Comparison of ENCODE assay signal across 7 cellular contexts in the genomic region with DNA sequence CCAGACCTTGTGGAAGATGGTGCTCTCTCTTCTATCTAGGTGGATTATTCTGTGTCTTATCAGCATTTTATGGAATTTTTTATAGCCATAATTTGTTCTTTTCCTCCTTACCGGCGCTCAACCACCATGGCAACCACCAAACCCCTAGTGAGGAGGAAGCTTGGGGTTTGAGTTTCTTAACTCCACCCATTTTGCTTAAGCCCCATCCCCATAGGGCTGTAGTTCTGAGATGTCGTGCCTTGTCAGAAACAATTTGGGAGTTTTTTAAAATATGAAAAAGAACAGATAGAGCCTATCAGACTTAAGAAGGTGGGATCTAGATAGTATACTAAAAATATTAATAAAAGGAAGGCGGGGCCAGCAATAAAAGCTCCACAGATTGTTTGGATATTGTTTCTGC. TPM values are rescaled to one million over a fixed set of nuclear protein-coding genes. Genes with fewer than 3 reads are reported as not detected.
DNase-seq lines count a peak whose midpoint lies in the region; ATAC-seq and TF ChIP-seq lines count a peak whose summit lies in the region.
"Had no signal": no experiment of that assay in that cellular context is flagged by ENCODE, and none has a peak within 500 bp of the region (broad histone marks: within the 10 kb centered on the region; RNA-seq: fewer than 3 reads in every experiment).

No MANE protein-coding gene starts in this region.

- peaks cover 5% of the 10 kb centered on the region for H3K36me3 Mint-ChIP-seq in glutamatergic neuron (ENCODE audit: unreplicated experiment)

- H3K4me1 ChIP-seq in HAP-1 (peaks cover 7% of the 10 kb centered on the region), transverse colon (peaks cover 36 to 52% (median 40%) of the 10 kb centered on the region in 4 donors)

- no peak for TF ChIP-seq POLR2A in transverse colon (IDR thresholded peaks at IDR 0.05)

- peak overlapping the region; percentile 99 for H3K4me3 Mint-ChIP-seq in glutamatergic neuron (ENCODE audit: unreplicated experiment)

- WGBS in transverse colon (ENCODE audit: low coverage in 1 of 2), 2 donors = 0 to 1% methylated on average over 3 to 4 of the region's 4 CpGs

- H3K9me3 Mint-ChIP-seq in glutamatergic neuron (ENCODE audit: unreplicated experiment) = peaks cover 37% of the 10 kb centered on the region

- H3K4me3 ChIP-seq in HAP-1 (peak overlapping the region; percentile 89), transverse colon (peak overlapping the region; percentile 47 to 86 (median 71))

- H3K9me3 ChIP-seq in HAP-1 (no peaks in the 10 kb centered on the region), transverse colon (no peaks in the 10 kb centered on the region)

- peaks cover 8% of the 10 kb centered on the region for H3K4me1 Mint-ChIP-seq in glutamatergic neuron (ENCODE audit: low read depth, unreplicated experiment)

- H3K36me3 ChIP-seq in HAP-1 (replicated peaks) (peaks cover 85% of the 10 kb centered on the region), transverse colon (peaks cover 0 to 43% (median 20%) of the 10 kb centered on the region in 4 donors)

- peaks cover 29% of the 10 kb centered on the region for H3K27me3 Mint-ChIP-seq in glutamatergic neuron (ENCODE audit: unreplicated experiment)

- in situ Hi-C loops in HAP-1 (cut with MboI; ENCODE audit: low sequenced_read_pairs) (loop anchor here (5.0 kb wide), 1 partner anchor 82 kb away; no protein-coding TSS in a partner anchor), transverse colon (cut with MboI; ENCODE audit: low pct_ligation_motif_present in 1 of 4, low pct_unique_long_range_greater_than_20kb in 1 of 4, low sequenced_read_pairs in 3 of 4) (loop anchor here in 2 of 4 donors (10.0 to 25.0 kb wide), 2 partner anchors 89 to 438 kb away; a partner anchor contains a TSS)

- TF ChIP-seq EP300 in transverse colon (IDR thresholded peaks at IDR 0.05; ENCODE audit: low read depth) = no peak

- peak overlapping the region; percentile 98 to 100 (median 99) for H3K27ac ChIP-seq in transverse colon

- DNase-seq in HAP-1 (ENCODE audit: low spot score in 2 of 2) (peak; percentile 47 to 55), SKM-1 treated with dmso at 0.1 percent for 144 hours (lab: John Stamatoyannopoulos, UW; ENCODE audit: unreplicated experiment) (peak; percentile 49), glutamatergic neuron (no peak), transverse colon (no peak), UCSD-AML1 (lab: John Stamatoyannopoulos, UW; ENCODE audit: unreplicated experiment) (no peak)

- peak overlapping the region; percentile 100 for H3K27ac Mint-ChIP-seq in glutamatergic neuron (ENCODE audit: unreplicated experiment)

- H3K27me3 ChIP-seq in HAP-1 (ENCODE audit: low read depth) = no peaks in the 10 kb centered on the region
- H3K27me3 ChIP-seq in transverse colon = no peaks in the 10 kb centered on the region

- ATAC-seq in GM19395 (IDR thresholded peaks at IDR 0.05; ENCODE audit: unreplicated experiment) = no peak

- intact Hi-C loops in transverse colon (cut with DNase I; ENCODE audit: low total_unique reads) = no loop called here

- TF ChIP-seq CTCF in glutamatergic neuron (IDR thresholded peaks at IDR 0.05; ENCODE audit: partially characterized antibody, unreplicated experiment) = no peak
- no peak for TF ChIP-seq CTCF in transverse colon (IDR thresholded peaks at IDR 0.05)

RNA-seq across cellular contexts. Expression of a gene that starts 5.5 kb away (rescaled TPM):
- total RNA-seq in glutamatergic neuron (ENCODE audit: unreplicated experiment) (213 TPM), transverse colon (100 to 1,000 TPM; 116 to 612 (median 238) TPM)

RNA-seq across cellular contexts. Expression of a gene that starts 21.0 kb away (rescaled TPM):
- total RNA-seq in glutamatergic neuron (ENCODE audit: unreplicated experiment) = 0.76 TPM
- total RNA-seq in transverse colon = 10 to 100 TPM in 3 of 4 donors, 1 to 10 TPM in 1; 1.4 to 40.4 (median 20.8) TPM

RNA-seq across cellular contexts. Expression of a gene that starts 33.1 kb away (rescaled TPM):
- not detected for total RNA-seq in glutamatergic neuron (ENCODE audit: unreplicated experiment)
- total RNA-seq in transverse colon = 10 to 100 TPM in 2 of 4 donors, 1 to 10 TPM in 2; 1.8 to 20.8 (median 13.2) TPM
- total RNA-seq: lung microvascular endothelial cell had no signal

RNA-seq across cellular contexts. Expression of a gene that starts 35.5 kb away (rescaled TPM):
- total RNA-seq in glutamatergic neuron (ENCODE audit: unreplicated experiment) = 0.69 TPM
- total RNA-seq in transverse colon = 1 to 10 TPM in 3 of 4 donors, under 1 TPM in 1; 0.82 to 7.9 (median 2.6) TPM
- total RNA-seq: lung microvascular endothelial cell had no signal

Comparison
In these comparisons a context has a peak if more than half of its experiments do, and no peak if none do; other contexts are left out.
1. DNase-seq: peak in HAP-1 (2 of 2) and SKM-1 treated with dmso at 0.1 percent for 144 hours (single experiment); none in glutamatergic neuron (single experiment), transverse colon (single experiment) and UCSD-AML1 (single experiment).